In genomic region chr20:23350007-23350854, GRCh38 we compare ENCODE assay signal across 8 cellular contexts. TPM values are rescaled to one million over a fixed set of nuclear protein-coding genes. Genes with fewer than 3 reads are reported as not detected.
DNase-seq lines count a peak whose midpoint lies in the region; ATAC-seq, FAIRE-seq and TF ChIP-seq lines count a peak whose summit lies in the region.

TSS of gene NXT1 (plus strand) at chr20:23350791. CDS start at chr20:23354042, 3,251 bp downstream.

- H3K4me1 ChIP-seq in pancreas (peaks cover 6 to 15% (median 11%) of the 10 kb centered on the region in 3 donors), tibial artery (peaks cover 0 to 24% (median 20%) of the 10 kb centered on the region in 4 donors)

- H3K36me3 Mint-ChIP-seq in activated naive CD8-positive, alpha-beta T cell treated with anti-CD3 and anti-CD28 coated beads, Interleukin-2, amount 50 U/mL, for 24 hours (ENCODE audit: low read depth) = peaks cover 14% of the 10 kb centered on the region

- intact Hi-C loops in Right ventricle myocardium inferior (cut with DNase I) = loop anchor here (1.0 kb wide), 1 partner anchor 96 kb away; no protein-coding TSS in a partner anchor
- intact Hi-C loops in pancreas (cut with DNase I) = no loop called here
- intact Hi-C loops in tibial artery (cut with DNase I; ENCODE audit: low total_unique reads) = loop anchor here (5.0 to 10.0 kb wide), 2 partner anchors 205 to 277 kb away; no protein-coding TSS in a partner anchor

- H3K36me3 ChIP-seq in pancreas (peaks cover 0 to 5% (median 5%) of the 10 kb centered on the region in 3 donors), tibial artery (peaks cover 8 to 16% (median 14%) of the 10 kb centered on the region in 3 donors)

- H3K4me1 Mint-ChIP-seq in activated naive CD8-positive, alpha-beta T cell treated with anti-CD3 and anti-CD28 coated beads, Interleukin-2, amount 50 U/mL, for 24 hours = peaks cover 33% of the 10 kb centered on the region

- H3K9me3 Mint-ChIP-seq in activated naive CD8-positive, alpha-beta T cell treated with anti-CD3 and anti-CD28 coated beads, Interleukin-2, amount 50 U/mL, for 24 hours = no peaks in the 10 kb centered on the region

- peak; percentile 98 for DNase-seq in GM12865 (ENCODE audit: low read depth)
- DNase-seq in NCI-H1417 treated with DMSO at 0.1 percent for 48 hours (lab: John Stamatoyannopoulos, UW) = peak; percentile 88
- peak; percentile 100 for DNase-seq in SW480 (ENCODE audit: low spot score)
- peak; percentile 96 for DNase-seq in activated naive CD8-positive, alpha-beta T cell treated with anti-CD3 and anti-CD28 coated beads, Interleukin-2, amount 50 U/mL, for 24 hours
- peak; percentile 97 for DNase-seq in Right ventricle myocardium inferior (ENCODE audit: missing footprints)
- peak; percentile 96 to 98 (median 96) for DNase-seq in pancreas
- peak; percentile 96 to 99 for DNase-seq in tibial artery

- peak; percentile 85 for ATAC-seq in HG02763 (IDR thresholded peaks at IDR 0.05; ENCODE audit: unreplicated experiment)
- ATAC-seq in activated naive CD8-positive, alpha-beta T cell treated with anti-CD3 and anti-CD28 coated beads, Interleukin-2, amount 50 U/mL, for 24 hours = peak; percentile 89
- peak; percentile 95 for ATAC-seq in Right ventricle myocardium inferior
- ATAC-seq in pancreas = peak; percentile 90 to 95 (median 92)

- H3K27me3 ChIP-seq in pancreas (no peaks in the 10 kb centered on the region), tibial artery (no peaks in the 10 kb centered on the region)

- peak within 1 kb of the TSS; percentile 88 to 99 (median 98) for H3K27ac ChIP-seq in pancreas
- H3K27ac ChIP-seq in tibial artery = peak within 1 kb of the TSS; percentile 99 to 100

- H3K27ac Mint-ChIP-seq in activated naive CD8-positive, alpha-beta T cell treated with anti-CD3 and anti-CD28 coated beads, Interleukin-2, amount 50 U/mL, for 24 hours = peak within 1 kb of the TSS; percentile 99

- peak within 1 kb of the TSS; percentile 89 for H3K4me3 ChIP-seq in GM12865 (ENCODE audit: low read depth, low read length)
- H3K4me3 ChIP-seq in pancreas = peak within 1 kb of the TSS; percentile 94 to 98 (median 96)
- H3K4me3 ChIP-seq in tibial artery = peak within 1 kb of the TSS; percentile 69 to 97

- H3K9me3 ChIP-seq in pancreas (no peaks in the 10 kb centered on the region), tibial artery (no peaks in the 10 kb centered on the region)

- 0 to 1% methylated on average over 70 to 75 of the region's 75 CpGs for WGBS in pancreas, 2 donors

- H3K27me3 Mint-ChIP-seq in activated naive CD8-positive, alpha-beta T cell treated with anti-CD3 and anti-CD28 coated beads, Interleukin-2, amount 50 U/mL, for 24 hours = no peaks in the 10 kb centered on the region

- peak within 1 kb of the TSS; percentile 96 for H3K4me3 Mint-ChIP-seq in activated naive CD8-positive, alpha-beta T cell treated with anti-CD3 and anti-CD28 coated beads, Interleukin-2, amount 50 U/mL, for 24 hours

- TF ChIP-seq CTCF in GM12865 (IDR thresholded peaks at IDR 0.05; ENCODE audit: insufficient read depth, low read depth, low read length, missing control alignments) (no peak), pancreas (IDR thresholded peaks at IDR 0.05) (no peak), tibial artery (IDR thresholded peaks at IDR 0.05) (peak in 1 of 2 experiments; percentile 14)

- FAIRE-seq in pancreas (lab: Jason Lieb, UNC) = peak; percentile 91

RNA-seq across cellular contexts. Expression of gene NXT1, which starts in this region (rescaled TPM):
- total RNA-seq in Right ventricle myocardium inferior (6.5 TPM), pancreas (1 to 10 TPM; 4.2 to 9.6 (median 7.2) TPM)
- 1 to 10 TPM; 7.8 to 8.8 TPM for polyA plus RNA-seq in pancreas

Comparison
In these comparisons a context has a peak if more than half of its experiments do, and no peak if none do; other contexts are left out.
1. Peak in every context shown above with its lines: DNase-seq, ATAC-seq, H3K4me3 ChIP-seq and H3K27ac ChIP-seq.
2. intact Hi-C loops: an anchor here in Right ventricle myocardium inferior (1.0 kb wide) and tibial artery (5.0 to 10.0 kb wide); none called in pancreas.